7 cellular contexts compared by ENCODE assay signal in genomic region chr3:307182-307581, GRCh38.
"Had no signal": no experiment of that assay in that cellular context is flagged by ENCODE, and none has a peak within 500 bp of the region (broad histone marks: within the 10 kb centered on the region; RNA-seq: fewer than 3 reads in every experiment).

No MANE protein-coding gene starts in this region.

- DNase-seq: IMR-90, KBM-7, KG1 had no signal

- H3K27ac Mint-ChIP-seq: IgD-negative memory B cell had no signal

- ATAC-seq: HepG2, K562 had no signal

- H3K4me3 ChIP-seq: K562 had no signal

- H3K27ac ChIP-seq: HL-60 had no signal

- H3K36me3 Mint-ChIP-seq: IgD-negative memory B cell had no signal

- H3K4me3 Mint-ChIP-seq: IgD-negative memory B cell had no signal

- H3K27me3 Mint-ChIP-seq: IgD-negative memory B cell had no signal
